ENCODE assay signal across 19 cellular contexts in genomic region chr13:59208405-59209195, GRCh38.
"Had no signal": no experiment of that assay in that cellular context is flagged by ENCODE, and none has a peak within 500 bp of the region (broad histone marks: within the 10 kb centered on the region; RNA-seq: fewer than 3 reads in every experiment).

No MANE protein-coding gene starts in this region.

- H3K4me1 ChIP-seq: esophagus squamous epithelium, gastroesophageal sphincter, right lobe of liver, testis, upper lobe of right lung, vagina had no signal

- H3K4me3 ChIP-seq: esophagus squamous epithelium, gastroesophageal sphincter, ovary, right lobe of liver, testis, tibial nerve, upper lobe of right lung, vagina had no signal

- H3K27ac ChIP-seq: esophagus squamous epithelium, gastroesophageal sphincter, neutrophil, ovary, right lobe of liver, testis, tibial nerve, upper lobe of right lung, vagina had no signal

- H3K27me3 ChIP-seq: esophagus squamous epithelium, gastroesophageal sphincter, neutrophil, ovary, right lobe of liver, testis, tibial nerve, upper lobe of right lung, vagina had no signal

- H3K36me3 ChIP-seq: esophagus squamous epithelium, gastroesophageal sphincter, neutrophil, ovary, right lobe of liver, tibial nerve, upper lobe of right lung, vagina had no signal

- DNase-seq: esophagus squamous epithelium; foreskin fibroblast; kidney; left cardiac atrium; mesendoderm; naive thymus-derived CD4-positive, alpha-beta T cell; ovary; right lobe of liver; stimulated activated CD4-positive, alpha-beta T cell treated with anti-CD3 and anti-CD28 coated beads, Interleukin-2, amount 100 ng/mL, for 24 hours; stimulated activated CD4-positive, alpha-beta T cell treated with anti-CD3 and anti-CD28 coated beads, Interleukin-4, amount 100 ng/mL, for 4 hours; stimulated activated naive B cell treated with anti-CD40 and anti-IgM and Interleukin-4, amounts not matched to agents 10 μg/mL and 1 μg/mL and 100 μg/mL, for 72 hours; stimulated activated naive CD8-positive, alpha-beta T cell treated with anti-CD3 and anti-CD28 coated beads, Interleukin-15, amount 100 ng/mL, for 72 hours; testis; upper lobe of right lung had no signal

- H3K9me3 ChIP-seq: esophagus squamous epithelium, gastroesophageal sphincter, neutrophil, ovary, right lobe of liver, testis, tibial nerve, upper lobe of right lung, vagina had no signal

- ATAC-seq: gastroesophageal sphincter; naive thymus-derived CD4-positive, alpha-beta T cell; right lobe of liver; stimulated activated naive B cell treated with anti-CD40 and anti-IgM and Interleukin-4, amounts not matched to agents 10 μg/mL and 1 μg/mL and 100 μg/mL, for 72 hours; stimulated activated naive CD8-positive, alpha-beta T cell treated with anti-CD3 and anti-CD28 coated beads, Interleukin-15, amount 100 ng/mL, for 72 hours; upper lobe of right lung had no signal

- FAIRE-seq: colon had no signal
